ENCODE assay signal across 20 cellular contexts in the genomic region with DNA sequence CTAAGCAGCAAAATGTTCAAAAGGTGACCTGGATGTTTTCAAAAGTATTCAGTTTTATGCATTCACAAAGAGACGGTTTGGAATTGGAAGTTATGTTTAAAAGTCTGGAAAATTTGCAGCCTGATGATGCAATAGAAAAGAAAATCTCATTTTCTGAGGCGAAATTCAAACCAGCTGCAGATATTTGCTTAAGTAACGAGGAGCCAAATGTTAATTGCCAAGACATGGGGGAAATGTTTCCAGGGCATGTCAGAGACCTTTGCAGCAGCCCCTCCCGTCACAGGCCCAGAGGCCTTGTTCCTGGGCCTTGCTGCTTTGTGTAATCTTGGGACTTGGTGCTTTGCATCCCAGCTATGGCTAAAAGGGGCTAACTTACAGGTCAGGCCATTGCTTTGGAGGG.
"Had no signal": no experiment of that assay in that cellular context is flagged by ENCODE, and none has a peak within 500 bp of the region (broad histone marks: within the 10 kb centered on the region; RNA-seq: fewer than 3 reads in every experiment).

No MANE protein-coding gene starts in this region.

- H3K9me3 Mint-ChIP-seq: dendritic cell treated with granulocyte-macrophage colony-stimulating factor and Interleukin-4, amounts not matched to agents 40 ng/mL and 50 ng/mL, for 4 days; neural progenitor cell had no signal

- H3K27me3 ChIP-seq: hepatocyte, neural progenitor cell, ovary, right atrium auricular region had no signal

- H3K36me3 ChIP-seq: left ventricle myocardium inferior, neural progenitor cell, ovary, right atrium auricular region had no signal

- H3K9ac ChIP-seq: neural progenitor cell had no signal

- H3K79me2 ChIP-seq: hepatocyte had no signal

- H3K36me3 Mint-ChIP-seq: natural killer cell treated with Interleukin-12 subunit alpha and Interleukin-12 subunit beta and Interleukin-15 and Interleukin-18, amount 100 ng/mL, for 72 hours; neural progenitor cell had no signal

- H3K4me3 Mint-ChIP-seq: dendritic cell treated with granulocyte-macrophage colony-stimulating factor and Interleukin-4, amounts not matched to agents 40 ng/mL and 50 ng/mL, for 4 days; natural killer cell treated with Interleukin-12 subunit alpha and Interleukin-12 subunit beta and Interleukin-15 and Interleukin-18, amount 100 ng/mL, for 72 hours; neural progenitor cell had no signal

- DNase-seq: foreskin melanocyte; head of caudate nucleus; kidney; left cardiac atrium; left ventricle myocardium inferior; mesenchymal stem cell; midbrain; nucleus accumbens; ovary; small intestine; stimulated activated CD4-positive, alpha-beta T cell treated with anti-CD3 and anti-CD28 coated beads, Interleukin-12 subunit alpha, Interleukin-12 subunit beta, amount 100 ng/mL, for 4 hours; stimulated activated naive CD4-positive, alpha-beta T cell; trophoblast cell had no signal

- H3K4me3 ChIP-seq: hepatocyte, left ventricle myocardium inferior, lung, neural progenitor cell, ovary, right atrium auricular region had no signal

- H3K27ac Mint-ChIP-seq: dendritic cell treated with granulocyte-macrophage colony-stimulating factor and Interleukin-4, amounts not matched to agents 40 ng/mL and 50 ng/mL, for 4 days; natural killer cell treated with Interleukin-12 subunit alpha and Interleukin-12 subunit beta and Interleukin-15 and Interleukin-18, amount 100 ng/mL, for 72 hours; neural progenitor cell had no signal

- H3K4me2 ChIP-seq: hepatocyte, neural progenitor cell had no signal

- H2AFZ ChIP-seq: hepatocyte, neural progenitor cell had no signal

- H3K9me3 ChIP-seq: ovary had no signal

- H3K27me3 Mint-ChIP-seq: dendritic cell treated with granulocyte-macrophage colony-stimulating factor and Interleukin-4, amounts not matched to agents 40 ng/mL and 50 ng/mL, for 4 days had no signal

- ATAC-seq: left cardiac atrium; natural killer cell treated with Interleukin-12 subunit alpha and Interleukin-12 subunit beta and Interleukin-15 and Interleukin-18, amount 100 ng/mL, for 72 hours had no signal

- H3K27ac ChIP-seq: hepatocyte, left ventricle myocardium inferior, neural progenitor cell, ovary, right atrium auricular region had no signal

- FAIRE-seq: colon, kidney, small intestine had no signal
